In genomic region chr6:3762359-3762758, GRCh38 we compare ENCODE assay signal across 32 cellular contexts. TPM values are rescaled to one million over a fixed set of nuclear protein-coding genes. Genes with fewer than 3 reads are reported as not detected.
"Had no signal": no experiment of that assay in that cellular context is flagged by ENCODE, and none has a peak within 500 bp of the region (broad histone marks: within the 10 kb centered on the region; RNA-seq: fewer than 3 reads in every experiment).

No MANE protein-coding gene starts in this region.

- H3K9me3 ChIP-seq: SJSA1, SK-N-SH had no signal

- H3K4me3 ChIP-seq: PC-9, SJSA1 had no signal

- H3K4me2 ChIP-seq: PC-9, SK-N-SH had no signal

- H3K27me3 ChIP-seq: brain microvascular endothelial cell, SJSA1 had no signal

- FAIRE-seq: TTC549 had no signal

- H3K9ac ChIP-seq: SK-N-SH had no signal

- H3K36me3 ChIP-seq: brain microvascular endothelial cell, SJSA1 had no signal

- H3K27ac ChIP-seq: brain microvascular endothelial cell, PC-9, SJSA1 had no signal

- DNase-seq: activated CD4-positive, alpha-beta T cell treated with anti-CD3 and anti-CD28 coated beads, Interleukin-2, amount 50 U/mL, for 1 hour; activated CD8-positive, alpha-beta T cell treated with anti-CD3 and anti-CD28 coated beads for 36 hours; activated effector memory CD4-positive, alpha-beta T cell treated with anti-CD3 and anti-CD28 coated beads, Interleukin-2, amount 50 U/mL, for 16 hours; activated naive CD4-positive, alpha-beta T cell; activated naive CD4-positive, alpha-beta T cell treated with anti-CD3 and anti-CD28 coated beads, Interleukin-2, amount 50 U/mL, for 16 hours; activated naive CD8-positive, alpha-beta T cell treated with anti-CD3 and anti-CD28 coated beads for 36 hours; activated T-cell treated with anti-CD3 and anti-CD28 coated beads, Interleukin-2, amount 50 U/mL, for 1 hour; activated T-cell treated with anti-CD3 and anti-CD28 coated beads, Interleukin-2, amount 50 U/mL, for 72 hours; amniotic stem cell; brain microvascular endothelial cell; central memory CD4-positive, alpha-beta T cell; Karpas-422; MM.1S; MV-4-11; NCI-H1092 treated with DMSO at 0.1 percent for 48 hours; NCI-H1417; NCI-H146; NCI-H187; NCI-H2029 treated with DMSO at 0.1 percent for 48 hours; NCI-H2107; NCI-H2171; NCI-H510A; NCI-H526; NCI-H748 treated with DMSO at 0.1 percent for 48 hours; NK-92 treated with Interleukin-12 subunit alpha and Interleukin-12 subunit beta, amount 100 ng/mL, for 24 hours; PC-9; SHP77 treated with DMSO at 0.1 percent for 48 hours; SK-N-SH had no signal

- ATAC-seq: activated CD8-positive, alpha-beta T cell treated with anti-CD3 and anti-CD28 coated beads for 36 hours; activated T-cell treated with anti-CD3 and anti-CD28 coated beads, Interleukin-2, amount 50 U/mL, for 72 hours; activated T-helper 17 cell treated with anti-CD3 and anti-CD28 coated beads, Interleukin-2, amount 50 U/mL, for 72 hours had no signal

- H2AFZ ChIP-seq: PC-9 had no signal

RNA-seq across cellular contexts. Expression of gene PXDC1, which starts 10.8 kb away (rescaled TPM):
- total RNA-seq: OCI-LY7 had no signal
